In genomic region chr4:37244583-37245390, GRCh38 we compare ENCODE assay signal across 12 cellular contexts. TPM values are rescaled to one million over a fixed set of nuclear protein-coding genes. Genes with fewer than 3 reads are reported as not detected.
A peak's percentile ranks its signal among the peaks of the same experiment; 100 is the strongest.
DNase-seq lines count a peak whose midpoint lies in the region; ATAC-seq and TF ChIP-seq lines count a peak whose summit lies in the region.
"Had no signal": no experiment of that assay in that cellular context is flagged by ENCODE, and none has a peak within 500 bp of the region (broad histone marks: within the 10 kb centered on the region; RNA-seq: fewer than 3 reads in every experiment).

Gene NWD2 (plus strand): TSS chr4:37244743. CDS start chr4:37245068, 325 bp downstream.

- H3K9me3 Mint-ChIP-seq in Caco-2 (ENCODE audit: unreplicated experiment), result no peaks in the 10 kb centered on the region
- H3K9me3 Mint-ChIP-seq in nephron progenitor cell, result no peaks in the 10 kb centered on the region
- H3K9me3 Mint-ChIP-seq in stimulated activated memory B cell treated with anti-CD40 and anti-IgM and Interleukin-4, amounts not matched to agents 10 μg/mL and 1 μg/mL and 100 μg/mL, for 72 hours, result no peaks in the 10 kb centered on the region
- H3K9me3 Mint-ChIP-seq: activated B cell treated with CpG ODN at 0.5 μM for 24 hours had no signal

- peaks cover 30% of the 10 kb centered on the region for H3K27me3 Mint-ChIP-seq in Caco-2 (ENCODE audit: insufficient read depth, unreplicated experiment)
- H3K27me3 Mint-ChIP-seq in nephron progenitor cell (ENCODE audit: low read depth, poor library complexity), result peaks cover 97% of the 10 kb centered on the region
- peaks cover 45% of the 10 kb centered on the region for H3K27me3 Mint-ChIP-seq in stimulated activated memory B cell treated with anti-CD40 and anti-IgM and Interleukin-4, amounts not matched to agents 10 μg/mL and 1 μg/mL and 100 μg/mL, for 72 hours

- TF ChIP-seq CTCF in Caco-2 (IDR thresholded peaks at IDR 0.05; ENCODE audit: insufficient read depth in 1 of 2, low read depth in 1 of 2, low read length in 1 of 2, severe bottlenecking in 1 of 2, unreplicated experiment in 1 of 2) (no peak), fibroblast of pulmonary artery (IDR thresholded peaks at IDR 0.05; ENCODE audit: low read length, missing control alignments) (no peak), nephron progenitor cell (IDR thresholded peaks at IDR 0.05) (no peak)

- no peaks in the 10 kb centered on the region for H3K36me3 ChIP-seq in Caco-2 (ENCODE audit: control insufficient read depth, insufficient read depth, low read length)

- no peaks in the 10 kb centered on the region; the same call in 1 of the 2 replicates for H3K27me3 ChIP-seq in Caco-2 (replicated peaks; ENCODE audit: control insufficient read depth, insufficient read depth, low read length)

- H3K9me3 ChIP-seq in Caco-2, result no peaks in the 10 kb centered on the region

- ATAC-seq in HG02981 (IDR thresholded peaks at IDR 0.05; ENCODE audit: unreplicated experiment), result no peak
- no peak for ATAC-seq in stimulated activated memory B cell treated with anti-CD40 and anti-IgM and Interleukin-4, amounts not matched to agents 10 μg/mL and 1 μg/mL and 100 μg/mL, for 72 hours

- intact Hi-C loops in Caco-2 (cut with micrococcal nuclease; ENCODE audit: unreplicated experiment), result loop anchor here (5.0 kb wide), 1 partner anchor 138 kb away; no protein-coding TSS in a partner anchor

- H3K4me3 ChIP-seq in Caco-2 (ENCODE audit: low read depth, low read length) (0 out of 2 replicates have a peak within 1 kb of the TSS, but pooled peaks have one; percentile 23), fibroblast of pulmonary artery (replicated peaks; ENCODE audit: low read depth, low read length) (no peak within 1 kb of the TSS)
- H3K4me3 ChIP-seq: lung had no signal

- H3K36me3 Mint-ChIP-seq in Caco-2 (ENCODE audit: insufficient read depth, unreplicated experiment) (no peaks in the 10 kb centered on the region), nephron progenitor cell (ENCODE audit: low read depth) (no peaks in the 10 kb centered on the region)
- no peaks in the 10 kb centered on the region for H3K36me3 Mint-ChIP-seq in stimulated activated memory B cell treated with anti-CD40 and anti-IgM and Interleukin-4, amounts not matched to agents 10 μg/mL and 1 μg/mL and 100 μg/mL, for 72 hours
- H3K36me3 Mint-ChIP-seq: CD4-positive, CD25-positive, alpha-beta regulatory T cell had no signal

- BruUV-seq in Caco-2 (replicated peaks; lab: Mats Ljungman, UMichigan), result no TSS peak

- H3K27ac Mint-ChIP-seq in Caco-2 (ENCODE audit: unreplicated experiment) (no peak within 1 kb of the TSS), nephron progenitor cell (no peak within 1 kb of the TSS)
- no peak within 1 kb of the TSS for H3K27ac Mint-ChIP-seq in stimulated activated memory B cell treated with anti-CD40 and anti-IgM and Interleukin-4, amounts not matched to agents 10 μg/mL and 1 μg/mL and 100 μg/mL, for 72 hours
- H3K27ac Mint-ChIP-seq: activated B cell treated with CpG ODN at 0.5 μM for 24 hours; CD4-positive, CD25-positive, alpha-beta regulatory T cell had no signal

- POLR2A ChIA-PET in Caco-2 (lab: Charles Lee), result interaction anchor here (0.7 kb wide), 1 partner anchor 453 kb away, joined by 3 read pairs; no protein-coding TSS in a partner anchor

- H3K4me1 Mint-ChIP-seq in Caco-2 (ENCODE audit: low read depth, unreplicated experiment), result no peaks in the 10 kb centered on the region
- H3K4me1 Mint-ChIP-seq in nephron progenitor cell, result peaks cover 7% of the 10 kb centered on the region
- H3K4me1 Mint-ChIP-seq in stimulated activated memory B cell treated with anti-CD40 and anti-IgM and Interleukin-4, amounts not matched to agents 10 μg/mL and 1 μg/mL and 100 μg/mL, for 72 hours, result no peaks in the 10 kb centered on the region
- H3K4me1 Mint-ChIP-seq: activated B cell treated with CpG ODN at 0.5 μM for 24 hours; CD4-positive, CD25-positive, alpha-beta regulatory T cell had no signal

- CTCF ChIA-PET in Caco-2 (lab: Charles Lee), result no interaction called here

- peak within 1 kb of the TSS; percentile 63 for H3K4me3 Mint-ChIP-seq in Caco-2 (ENCODE audit: unreplicated experiment)
- H3K4me3 Mint-ChIP-seq in nephron progenitor cell, result peak within 1 kb of the TSS; percentile 84
- H3K4me3 Mint-ChIP-seq in stimulated activated memory B cell treated with anti-CD40 and anti-IgM and Interleukin-4, amounts not matched to agents 10 μg/mL and 1 μg/mL and 100 μg/mL, for 72 hours, result no peak within 1 kb of the TSS
- H3K4me3 Mint-ChIP-seq: activated B cell treated with CpG ODN at 0.5 μM for 24 hours had no signal

- no peaks in the 10 kb centered on the region for H3K4me1 ChIP-seq in Caco-2

- peak in 1 of 2 experiments; percentile 35 for DNase-seq in Caco-2
- peak; percentile 12 for DNase-seq in NCI-H345 treated with DMSO at 0.1 percent for 48 hours (lab: John Stamatoyannopoulos, UW; ENCODE audit: unreplicated experiment)
- peak; percentile 10 for DNase-seq in fibroblast of pulmonary artery (ENCODE audit: low read depth)
- peak; percentile 69 for DNase-seq in nephron progenitor cell
- DNase-seq in C1 segment of cervical spinal cord (lab: John Stamatoyannopoulos, UW), result no peak
- DNase-seq in SIG-M5 (lab: John Stamatoyannopoulos, UW), result no peak
- DNase-seq: activated B cell treated with CpG ODN at 0.5 μM for 24 hours had no signal

RNA-seq across cellular contexts. Expression of gene NWD2, which starts in this region (rescaled TPM):
- not detected in 2 replicates for total RNA-seq in Caco-2 (2022)
- total RNA-seq: activated B cell treated with CpG ODN at 0.5 μM for 24 hours; CD4-positive, CD25-positive, alpha-beta regulatory T cell; NCI-H460 had no signal

Comparison
In these comparisons a context has a peak if more than half of its experiments do, and no peak if none do; other contexts are left out.
1. DNase-seq: peak in NCI-H345 treated with DMSO at 0.1 percent for 48 hours (single experiment), fibroblast of pulmonary artery (single experiment) and nephron progenitor cell (single experiment); none in C1 segment of cervical spinal cord (0 of 14) and SIG-M5 (single experiment).